12 cellular contexts compared by ENCODE assay signal in genomic region chr7:93535616-93536015, GRCh38. TPM values are rescaled to one million over a fixed set of nuclear protein-coding genes. Genes with fewer than 3 reads are reported as not detected.
"Had no signal": no experiment of that assay in that cellular context is flagged by ENCODE, and none has a peak within 500 bp of the region (broad histone marks: within the 10 kb centered on the region; RNA-seq: fewer than 3 reads in every experiment).

No MANE protein-coding gene starts in this region.

- H3K9ac ChIP-seq: GM23248 had no signal

- DNase-seq: GM23248, GOT3, H7, HFFc6, Karpas-422, KG1 had no signal

- H3K36me3 Mint-ChIP-seq: IgD-negative memory B cell had no signal

- H3K27me3 Mint-ChIP-seq: IgD-negative memory B cell had no signal

- H3K9me3 ChIP-seq: HAP-1 had no signal

- H3K9me3 Mint-ChIP-seq: HFFc6, IgD-negative memory B cell had no signal

- ATAC-seq: HCT116 had no signal

- H2AFZ ChIP-seq: GM23248 had no signal

- H3K4me1 ChIP-seq: HAP-1 had no signal

- H3K27ac ChIP-seq: GM23248, HL-60 had no signal

- H3K27ac Mint-ChIP-seq: HFFc6, IgD-negative memory B cell had no signal

- H3K36me3 ChIP-seq: HAP-1 had no signal

- H3K4me3 ChIP-seq: GM23248, HAP-1 had no signal

- H3K4me3 Mint-ChIP-seq: HFFc6 had no signal

RNA-seq across cellular contexts. Expression of gene CALCR, which starts 38.9 kb away (rescaled TPM):
- total RNA-seq: GM23248, H4, HFFc6, HT1080 had no signal
- polyA plus RNA-seq: GM23248, IgD-negative memory B cell had no signal
